7 cellular contexts compared by ENCODE assay signal in genomic region chr11:74672956-74673895, GRCh38. TPM values are rescaled to one million over a fixed set of nuclear protein-coding genes. Genes with fewer than 3 reads are reported as not detected.
DNase-seq lines count a peak whose midpoint lies in the region; ATAC-seq and TF ChIP-seq lines count a peak whose summit lies in the region.

No MANE protein-coding gene starts in this region.

- H3K27me3 ChIP-seq in upper lobe of left lung: no peaks in the 10 kb centered on the region

- TF ChIP-seq CTCF in astrocyte of the cerebellum (IDR thresholded peaks at IDR 0.05; ENCODE audit: low read depth, low read length, missing control alignments) (no peak), upper lobe of left lung (IDR thresholded peaks at IDR 0.05) (no peak), endothelial cell (IDR thresholded peaks at IDR 0.05; ENCODE audit: unreplicated experiment) (no peak)

- TF ChIP-seq POLR2A in upper lobe of left lung (IDR thresholded peaks at IDR 0.05): no peak

- H3K27ac Mint-ChIP-seq in endothelial cell (ENCODE audit: unreplicated experiment): no peak overlapping the region

- no peak overlapping the region for H3K27ac ChIP-seq in upper lobe of left lung

- no peaks in the 10 kb centered on the region for H3K4me1 ChIP-seq in upper lobe of left lung

- no peak overlapping the region for H3K4me3 Mint-ChIP-seq in endothelial cell (ENCODE audit: unreplicated experiment)

- in situ Hi-C loops in astrocyte of the cerebellum (cut with HindIII; ENCODE audit: low sequenced_read_pairs): no loop called here

- peaks cover 2% of the 10 kb centered on the region for H3K4me1 Mint-ChIP-seq in endothelial cell (ENCODE audit: unreplicated experiment)

- DNase-seq in M059J (ENCODE audit: low read depth) (peak; percentile 98), astrocyte of the cerebellum (ENCODE audit: low read depth) (peak; percentile 97), kidney tubule cell (ENCODE audit: low spot score) (peak; percentile 96), upper lobe of left lung (no peak), SW 1271 (lab: John Stamatoyannopoulos, UW) (no peak), endothelial cell (ENCODE audit: low spot score) (no peak)

- no peaks in the 10 kb centered on the region for H3K36me3 ChIP-seq in upper lobe of left lung

- ATAC-seq in upper lobe of left lung (ENCODE audit: low FRiP score in 2 of 2) (peak; percentile 45 to 91), HG03457 (IDR thresholded peaks at IDR 0.05; ENCODE audit: unreplicated experiment) (no peak)

- H3K9me3 Mint-ChIP-seq in endothelial cell (ENCODE audit: unreplicated experiment): no peaks in the 10 kb centered on the region

- H3K27me3 Mint-ChIP-seq in endothelial cell (ENCODE audit: unreplicated experiment): peaks cover 10% of the 10 kb centered on the region

- no peak for TF ChIP-seq EP300 in upper lobe of left lung (IDR thresholded peaks at IDR 0.05)

- H3K36me3 Mint-ChIP-seq in endothelial cell (ENCODE audit: low read depth, unreplicated experiment): no peaks in the 10 kb centered on the region

- WGBS in upper lobe of left lung, 2 donors: 74 to 76% methylated on average over 13 of the region's 13 CpGs

- H3K9me3 ChIP-seq in upper lobe of left lung: no peaks in the 10 kb centered on the region

- H3K4me3 ChIP-seq in astrocyte of the cerebellum (ENCODE audit: low read depth, low read length): no peak overlapping the region
- no peak overlapping the region for H3K4me3 ChIP-seq in upper lobe of left lung

RNA-seq across cellular contexts. Expression of gene CHRDL2, which starts 58.0 kb away (rescaled TPM):
- total RNA-seq in M059J (2014; rRNA removed; shearing (Covaris generic)): not detected in 2 replicates
- total RNA-seq in upper lobe of left lung (1 to 10 TPM in 3 of 6 donors, not detected in 3; 1.3 to 3.1 (median 1.5) TPM), endothelial cell (ENCODE audit: unreplicated experiment) (0.21 TPM)

Comparison
In these comparisons a context has a peak if more than half of its experiments do, and no peak if none do; other contexts are left out.
1. DNase-seq: peak in M059J (single experiment), astrocyte of the cerebellum (single experiment) and kidney tubule cell (single experiment); none in upper lobe of left lung (0 of 2), SW 1271 (0 of 2) and endothelial cell (single experiment).